In genomic region chr11:107697291-107697690, GRCh38 we compare ENCODE assay signal across 2 cellular contexts.
TF ChIP-seq lines count a peak whose summit lies in the region.

No MANE protein-coding gene starts in this region.

TF ChIP-seq in SK-N-SH, 30 proteins besides CTCF, POLR2A, EP300 and RAD21:
- TF ChIP-seq RCOR1 (IDR thresholded peaks at IDR 0.05; ENCODE audit: low read length), result no peak
- no peak for TF ChIP-seq USF1 (IDR thresholded peaks at IDR 0.05; ENCODE audit: borderline replicate concordance, low read depth)
TF ChIP-seq in SK-N-SH: peak in this region for 0.

TF ChIP-seq in SK-N-SH treated with all-trans-retinoic acid at 6 μM for 48 hours, 23 proteins besides CTCF, POLR2A, EP300 and RAD21:
- TF ChIP-seq ZNF8 (CRISPR knock-in tag; IDR thresholded peaks at IDR 0.05), result no peak
- no peak for TF ChIP-seq OSR1 (CRISPR knock-in tag; IDR thresholded peaks at IDR 0.05)
- no peak for TF ChIP-seq CREB5 (CRISPR knock-in tag; IDR thresholded peaks at IDR 0.05; ENCODE audit: low read depth)
- TF ChIP-seq BACH2 (CRISPR knock-in tag; IDR thresholded peaks at IDR 0.05; ENCODE audit: borderline replicate concordance), result no peak
- no peak for TF ChIP-seq ARNTL (CRISPR knock-in tag; IDR thresholded peaks at IDR 0.05; ENCODE audit: borderline replicate concordance, low read depth)
- no peak for TF ChIP-seq CSDC2 (CRISPR knock-in tag; IDR thresholded peaks at IDR 0.05)
- no peak for TF ChIP-seq PPARA (CRISPR knock-in tag; IDR thresholded peaks at IDR 0.05; ENCODE audit: borderline replicate concordance)
- no peak for TF ChIP-seq ESRRG (CRISPR knock-in tag; IDR thresholded peaks at IDR 0.05)
- no peak for TF ChIP-seq ZNF70 (CRISPR knock-in tag; IDR thresholded peaks at IDR 0.05)
- no peak for TF ChIP-seq TSHZ2 (CRISPR knock-in tag; IDR thresholded peaks at IDR 0.05)
- no peak for TF ChIP-seq POU6F1 (CRISPR knock-in tag; IDR thresholded peaks at IDR 0.05; ENCODE audit: borderline replicate concordance, low read depth)
- no peak for TF ChIP-seq ZFP30 (CRISPR knock-in tag; IDR thresholded peaks at IDR 0.05)
- TF ChIP-seq ZNF565 (CRISPR knock-in tag; conservative IDR thresholded peaks at IDR 0.05; ENCODE audit: low read depth), result no peak
- TF ChIP-seq CSRNP3 (CRISPR knock-in tag; IDR thresholded peaks at IDR 0.05), result no peak
- no peak for TF ChIP-seq ISL1 (CRISPR knock-in tag; IDR thresholded peaks at IDR 0.05)
- no peak for TF ChIP-seq ZFP3 (CRISPR knock-in tag; IDR thresholded peaks at IDR 0.05)
- TF ChIP-seq RARB (CRISPR knock-in tag; IDR thresholded peaks at IDR 0.05), result no peak
- TF ChIP-seq PATZ1 (CRISPR knock-in tag; IDR thresholded peaks at IDR 0.05; ENCODE audit: borderline replicate concordance), result no peak
